In genomic region chr16:57187508-57187854, GRCh38 we compare ENCODE assay signal across 8 cellular contexts. TPM values are rescaled to one million over a fixed set of nuclear protein-coding genes. Genes with fewer than 3 reads are reported as not detected.
DNase-seq lines count a peak whose midpoint lies in the region; ATAC-seq and TF ChIP-seq lines count a peak whose summit lies in the region.

No MANE protein-coding gene starts in this region.

- H3K9me2 ChIP-seq in OCI-LY1 (ENCODE audit: low read depth, low read length) = no peaks in the 10 kb centered on the region

- H3K9me3 Mint-ChIP-seq in effector memory CD8-positive, alpha-beta T cell = no peaks in the 10 kb centered on the region
- no peaks in the 10 kb centered on the region for H3K9me3 Mint-ChIP-seq in osteocyte (ENCODE audit: unreplicated experiment)

- H3K27me3 Mint-ChIP-seq in effector memory CD8-positive, alpha-beta T cell = no peaks in the 10 kb centered on the region
- no peaks in the 10 kb centered on the region for H3K27me3 Mint-ChIP-seq in osteocyte (ENCODE audit: unreplicated experiment)

- H3K27ac ChIP-seq in OCI-LY1 (ENCODE audit: low read depth, low read length, poor library complexity, severe bottlenecking) = peak overlapping the region; percentile 62

- ATAC-seq in effector memory CD8-positive, alpha-beta T cell (replicated peaks) = no peak
- no peak for ATAC-seq in GM18858 (IDR thresholded peaks at IDR 0.05; ENCODE audit: unreplicated experiment)

- peak overlapping the region; percentile 99 for H3K27ac Mint-ChIP-seq in effector memory CD8-positive, alpha-beta T cell
- H3K27ac Mint-ChIP-seq in osteocyte (ENCODE audit: unreplicated experiment) = peak overlapping the region; percentile 95

- no peaks in the 10 kb centered on the region for H3F3A ChIP-seq in OCI-LY1 (ENCODE audit: insufficient read depth, low read length)

- H2AFZ ChIP-seq in OCI-LY1 (ENCODE audit: low read length) = no peak overlapping the region

- TF ChIP-seq CTCF in GM12875 (IDR thresholded peaks at IDR 0.05; ENCODE audit: borderline replicate concordance, insufficient read depth, low read depth, low read length) = no peak
- TF ChIP-seq CTCF in OCI-LY1 (IDR thresholded peaks at IDR 0.05; ENCODE audit: low read length) = no peak
- TF ChIP-seq CTCF in osteocyte (IDR thresholded peaks at IDR 0.05) = no peak

- peaks cover 76% of the 10 kb centered on the region for H3K79me2 ChIP-seq in OCI-LY1 (ENCODE audit: insufficient read depth, low read length)

- DNase-seq in effector memory CD8-positive, alpha-beta T cell = peak in 1 of 3 experiments; percentile 5
- DNase-seq in osteocyte (ENCODE audit: extremely low spot score, unreplicated experiment) (no peak), NCI-H146 (lab: John Stamatoyannopoulos, UW) (no peak), NCI-H2107 (lab: John Stamatoyannopoulos, UW) (no peak), NCI-H2081 (lab: John Stamatoyannopoulos, UW) (no peak)

- H3K4me2 ChIP-seq in OCI-LY1 (ENCODE audit: low read length) = peak overlapping the region; percentile 98

- H3K36me3 ChIP-seq in OCI-LY1 (ENCODE audit: insufficient read depth, low read length) = 0 out of 2 replicates have a peak, but pooled peaks cover 4% of the 10 kb centered on the region

- H3K9ac ChIP-seq in OCI-LY1 (ENCODE audit: low read length) = peak overlapping the region; percentile 75

- H3K36me3 Mint-ChIP-seq in effector memory CD8-positive, alpha-beta T cell (ENCODE audit: insufficient read depth) = peaks cover 16% of the 10 kb centered on the region
- H3K36me3 Mint-ChIP-seq in osteocyte (ENCODE audit: unreplicated experiment) = peaks cover 3% of the 10 kb centered on the region

- no peaks in the 10 kb centered on the region for H3K9me3 ChIP-seq in OCI-LY1 (ENCODE audit: low read length)

- H3K4me1 Mint-ChIP-seq in effector memory CD8-positive, alpha-beta T cell (ENCODE audit: low read depth in 2 of 2) = peaks cover 30 to 54% of the 10 kb centered on the region in 2 donors
- peaks cover 66% of the 10 kb centered on the region for H3K4me1 Mint-ChIP-seq in osteocyte (ENCODE audit: unreplicated experiment)

- H4K20me1 ChIP-seq in OCI-LY1 (ENCODE audit: insufficient read depth, low read length) = no peaks in the 10 kb centered on the region

- no peaks in the 10 kb centered on the region for H3K27me3 ChIP-seq in OCI-LY1 (ENCODE audit: insufficient read depth, low read length)

- peak overlapping the region; percentile 96 to 99 for H3K4me3 Mint-ChIP-seq in effector memory CD8-positive, alpha-beta T cell
- H3K4me3 Mint-ChIP-seq in osteocyte (ENCODE audit: unreplicated experiment) = peak overlapping the region; percentile 92

- H3K4me1 ChIP-seq in OCI-LY1 (ENCODE audit: insufficient read depth, low read length, severe bottlenecking) = peaks cover 32% of the 10 kb centered on the region

- peak overlapping the region; percentile 54 for H3K4me3 ChIP-seq in GM12875 (ENCODE audit: low read depth, low read length)
- peak overlapping the region; percentile 76 for H3K4me3 ChIP-seq in OCI-LY1 (ENCODE audit: low read depth, low read length, poor library complexity, severe bottlenecking)

RNA-seq across cellular contexts. Expression of gene RSPRY1, which starts 1.4 kb away (rescaled TPM):
- total RNA-seq in osteocyte = 49.3 and 50.8 TPM in 2 replicates

RNA-seq across cellular contexts. Expression of gene PSME3IP1, which starts 1.6 kb away (rescaled TPM):
- 81.2 and 83.1 TPM in 2 replicates for total RNA-seq in osteocyte

RNA-seq across cellular contexts. Expression of gene ARL2BP, which starts 57.6 kb away (rescaled TPM):
- total RNA-seq in osteocyte = 61.8 and 67.4 TPM in 2 replicates
